1 cellular context compared by ENCODE assay signal in the genomic region with DNA sequence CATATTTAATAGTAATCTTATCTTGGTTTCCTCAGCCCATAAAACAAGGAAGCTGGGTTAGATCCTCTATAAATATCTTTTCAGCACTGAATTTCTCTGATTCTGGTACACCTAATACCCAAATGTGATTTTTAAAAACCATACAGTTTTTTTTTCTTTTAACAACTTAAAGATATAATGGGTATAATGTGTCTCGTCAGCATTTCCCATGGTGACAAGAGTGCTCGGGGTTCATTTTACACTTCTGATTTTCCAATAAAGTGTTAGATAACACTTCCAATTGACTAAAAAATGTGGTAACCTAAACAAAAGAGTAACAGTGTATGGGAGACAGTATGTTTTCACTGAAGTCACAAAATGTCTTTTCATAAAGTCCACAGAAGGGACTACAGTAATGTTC.
TF ChIP-seq lines count a peak whose summit lies in the region.

No MANE protein-coding gene starts in this region.

TF ChIP-seq in GM23338, 12 proteins besides CTCF, POLR2A, EP300 and RAD21 (continued from another document):
- TF ChIP-seq NANOG (IDR thresholded peaks at IDR 0.05; ENCODE audit: borderline replicate concordance) (no peak), EZH2phosphoT487 (IDR thresholded peaks at IDR 0.05; ENCODE audit: unreplicated experiment) (no peak), CREB1 (CRISPR knock-in tag; IDR thresholded peaks at IDR 0.05; ENCODE audit: low read depth) (no peak), JUNB (IDR thresholded peaks at IDR 0.05; ENCODE audit: unreplicated experiment) (no peak), EZH2 (IDR thresholded peaks at IDR 0.05; ENCODE audit: low read depth, unreplicated experiment) (no peak), POLR2AphosphoS5 (IDR thresholded peaks at IDR 0.05; ENCODE audit: low read depth) (no peak), ZNF331 (CRISPR knock-in tag; IDR thresholded peaks at IDR 0.05; ENCODE audit: low read depth) (no peak), STAT1 (IDR thresholded peaks at IDR 0.05; ENCODE audit: unreplicated experiment) (no peak), ZNF114 (CRISPR knock-in tag; IDR thresholded peaks at IDR 0.05) (no peak)
- TF ChIP-seq, protein P1, sequence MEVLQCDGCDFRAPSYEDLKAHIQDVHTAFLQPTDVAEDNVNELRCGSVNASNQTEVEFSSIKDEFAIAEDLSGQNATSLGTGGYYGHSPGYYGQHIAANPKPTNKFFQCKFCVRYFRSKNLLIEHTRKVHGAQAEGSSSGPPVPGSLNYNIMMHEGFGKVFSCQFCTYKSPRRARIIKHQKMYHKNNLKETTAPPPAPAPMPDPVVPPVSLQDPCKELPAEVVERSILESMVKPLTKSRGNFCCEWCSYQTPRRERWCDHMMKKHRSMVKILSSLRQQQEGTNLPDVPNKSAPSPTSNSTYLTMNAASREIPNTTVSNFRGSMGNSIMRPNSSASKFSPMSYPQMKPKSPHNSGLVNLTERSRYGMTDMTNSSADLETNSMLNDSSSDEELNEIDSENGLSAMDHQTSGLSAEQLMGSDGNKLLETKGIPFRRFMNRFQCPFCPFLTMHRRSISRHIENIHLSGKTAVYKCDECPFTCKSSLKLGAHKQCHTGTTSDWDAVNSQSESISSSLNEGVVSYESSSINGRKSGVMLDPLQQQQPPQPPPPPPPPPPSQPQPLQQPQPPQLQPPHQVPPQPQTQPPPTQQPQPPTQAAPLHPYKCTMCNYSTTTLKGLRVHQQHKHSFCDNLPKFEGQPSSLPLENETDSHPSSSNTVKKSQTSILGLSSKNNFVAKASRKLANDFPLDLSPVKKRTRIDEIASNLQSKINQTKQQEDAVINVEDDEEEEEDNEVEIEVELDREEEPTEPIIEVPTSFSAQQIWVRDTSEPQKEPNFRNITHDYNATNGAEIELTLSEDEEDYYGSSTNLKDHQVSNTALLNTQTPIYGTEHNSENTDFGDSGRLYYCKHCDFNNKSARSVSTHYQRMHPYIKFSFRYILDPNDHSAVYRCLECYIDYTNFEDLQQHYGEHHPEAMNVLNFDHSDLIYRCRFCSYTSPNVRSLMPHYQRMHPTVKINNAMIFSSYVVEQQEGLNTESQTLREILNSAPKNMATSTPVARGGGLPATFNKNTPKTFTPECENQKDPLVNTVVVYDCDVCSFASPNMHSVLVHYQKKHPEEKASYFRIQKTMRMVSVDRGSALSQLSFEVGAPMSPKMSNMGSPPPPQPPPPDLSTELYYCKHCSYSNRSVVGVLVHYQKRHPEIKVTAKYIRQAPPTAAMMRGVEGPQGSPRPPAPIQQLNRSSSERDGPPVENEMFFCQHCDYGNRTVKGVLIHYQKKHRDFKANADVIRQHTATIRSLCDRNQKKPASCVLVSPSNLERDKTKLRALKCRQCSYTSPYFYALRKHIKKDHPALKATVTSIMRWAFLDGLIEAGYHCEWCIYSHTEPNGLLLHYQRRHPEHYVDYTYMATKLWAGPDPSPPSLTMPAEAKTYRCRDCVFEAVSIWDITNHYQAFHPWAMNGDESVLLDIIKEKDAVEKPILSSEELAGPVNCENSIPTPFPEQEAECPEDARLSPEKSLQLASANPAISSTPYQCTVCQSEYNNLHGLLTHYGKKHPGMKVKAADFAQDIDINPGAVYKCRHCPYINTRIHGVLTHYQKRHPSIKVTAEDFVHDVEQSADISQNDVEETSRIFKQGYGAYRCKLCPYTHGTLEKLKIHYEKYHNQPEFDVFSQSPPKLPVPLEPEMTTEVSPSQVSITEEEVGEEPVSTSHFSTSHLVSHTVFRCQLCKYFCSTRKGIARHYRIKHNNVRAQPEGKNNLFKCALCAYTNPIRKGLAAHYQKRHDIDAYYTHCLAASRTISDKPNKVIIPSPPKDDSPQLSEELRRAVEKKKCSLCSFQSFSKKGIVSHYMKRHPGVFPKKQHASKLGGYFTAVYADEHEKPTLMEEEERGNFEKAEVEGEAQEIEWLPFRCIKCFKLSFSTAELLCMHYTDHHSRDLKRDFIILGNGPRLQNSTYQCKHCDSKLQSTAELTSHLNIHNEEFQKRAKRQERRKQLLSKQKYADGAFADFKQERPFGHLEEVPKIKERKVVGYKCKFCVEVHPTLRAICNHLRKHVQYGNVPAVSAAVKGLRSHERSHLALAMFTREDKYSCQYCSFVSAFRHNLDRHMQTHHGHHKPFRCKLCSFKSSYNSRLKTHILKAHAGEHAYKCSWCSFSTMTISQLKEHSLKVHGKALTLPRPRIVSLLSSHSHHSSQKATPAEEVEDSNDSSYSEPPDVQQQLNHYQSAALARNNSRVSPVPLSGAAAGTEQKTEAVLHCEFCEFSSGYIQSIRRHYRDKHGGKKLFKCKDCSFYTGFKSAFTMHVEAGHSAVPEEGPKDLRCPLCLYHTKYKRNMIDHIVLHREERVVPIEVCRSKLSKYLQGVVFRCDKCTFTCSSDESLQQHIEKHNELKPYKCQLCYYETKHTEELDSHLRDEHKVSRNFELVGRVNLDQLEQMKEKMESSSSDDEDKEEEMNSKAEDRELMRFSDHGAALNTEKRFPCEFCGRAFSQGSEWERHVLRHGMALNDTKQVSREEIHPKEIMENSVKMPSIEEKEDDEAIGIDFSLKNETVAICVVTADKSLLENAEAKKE (CRISPR knock-in tag; IDR thresholded peaks at IDR 0.05), result no peak
- TF ChIP-seq, protein P2, sequence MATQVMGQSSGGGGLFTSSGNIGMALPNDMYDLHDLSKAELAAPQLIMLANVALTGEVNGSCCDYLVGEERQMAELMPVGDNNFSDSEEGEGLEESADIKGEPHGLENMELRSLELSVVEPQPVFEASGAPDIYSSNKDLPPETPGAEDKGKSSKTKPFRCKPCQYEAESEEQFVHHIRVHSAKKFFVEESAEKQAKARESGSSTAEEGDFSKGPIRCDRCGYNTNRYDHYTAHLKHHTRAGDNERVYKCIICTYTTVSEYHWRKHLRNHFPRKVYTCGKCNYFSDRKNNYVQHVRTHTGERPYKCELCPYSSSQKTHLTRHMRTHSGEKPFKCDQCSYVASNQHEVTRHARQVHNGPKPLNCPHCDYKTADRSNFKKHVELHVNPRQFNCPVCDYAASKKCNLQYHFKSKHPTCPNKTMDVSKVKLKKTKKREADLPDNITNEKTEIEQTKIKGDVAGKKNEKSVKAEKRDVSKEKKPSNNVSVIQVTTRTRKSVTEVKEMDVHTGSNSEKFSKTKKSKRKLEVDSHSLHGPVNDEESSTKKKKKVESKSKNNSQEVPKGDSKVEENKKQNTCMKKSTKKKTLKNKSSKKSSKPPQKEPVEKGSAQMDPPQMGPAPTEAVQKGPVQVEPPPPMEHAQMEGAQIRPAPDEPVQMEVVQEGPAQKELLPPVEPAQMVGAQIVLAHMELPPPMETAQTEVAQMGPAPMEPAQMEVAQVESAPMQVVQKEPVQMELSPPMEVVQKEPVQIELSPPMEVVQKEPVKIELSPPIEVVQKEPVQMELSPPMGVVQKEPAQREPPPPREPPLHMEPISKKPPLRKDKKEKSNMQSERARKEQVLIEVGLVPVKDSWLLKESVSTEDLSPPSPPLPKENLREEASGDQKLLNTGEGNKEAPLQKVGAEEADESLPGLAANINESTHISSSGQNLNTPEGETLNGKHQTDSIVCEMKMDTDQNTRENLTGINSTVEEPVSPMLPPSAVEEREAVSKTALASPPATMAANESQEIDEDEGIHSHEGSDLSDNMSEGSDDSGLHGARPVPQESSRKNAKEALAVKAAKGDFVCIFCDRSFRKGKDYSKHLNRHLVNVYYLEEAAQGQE (IDR thresholded peaks at IDR 0.05; ENCODE audit: unreplicated experiment), result no peak
